Comparison of ENCODE assay signal across 27 cellular contexts in genomic region chr1:104624538-104624937, GRCh38.
"Had no signal": no experiment of that assay in that cellular context is flagged by ENCODE, and none has a peak within 500 bp of the region (broad histone marks: within the 10 kb centered on the region; RNA-seq: fewer than 3 reads in every experiment).

No MANE protein-coding gene starts in this region.

- H3K9me3 ChIP-seq: suprapubic skin, testis, thoracic aorta, thyroid gland, tibial artery, tibial nerve, transverse colon, upper lobe of left lung, upper lobe of right lung, uterus, vagina had no signal

- H3K27ac ChIP-seq: stomach, suprapubic skin, testis, thoracic aorta, thyroid gland, tibial artery, tibial nerve, transverse colon, upper lobe of left lung, upper lobe of right lung, uterus, vagina had no signal

- H3K4me1 ChIP-seq: stomach, suprapubic skin, testis, thyroid gland, tibial artery, tibial nerve, transverse colon, upper lobe of left lung, upper lobe of right lung, uterus, vagina had no signal

- FAIRE-seq: urothelium cell line had no signal

- H3K27me3 ChIP-seq: stomach, suprapubic skin, testis, thyroid gland, tibial artery, tibial nerve, transverse colon, upper lobe of left lung, upper lobe of right lung, uterus, vagina had no signal

- ATAC-seq: stimulated activated effector memory CD8-positive, alpha-beta T cell treated with anti-CD3 and anti-CD28 coated beads, Interleukin-12 subunit alpha, Interleukin-12 subunit beta, amount 100 ng/mL, for 72 hours; stimulated activated memory B cell treated with anti-CD40 and anti-IgM and Interleukin-4, amounts not matched to agents 10 μg/mL and 1 μg/mL and 100 μg/mL, for 72 hours; stimulated activated naive B cell treated with anti-CD40 and anti-IgM and Interleukin-4, amounts not matched to agents 10 μg/mL and 1 μg/mL and 100 μg/mL, for 72 hours; stimulated activated naive CD8-positive, alpha-beta T cell treated with anti-CD3 and anti-CD28 coated beads, Interleukin-15, amount 100 ng/mL, for 72 hours; stimulated activated naive CD8-positive, alpha-beta T cell treated with anti-CD3 and anti-CD28 coated beads, Interleukin-15, Interleukin-2, amounts not matched to agents 100 U/mL and 50 U/mL, for 24 hours; upper lobe of right lung had no signal

- DNase-seq: stimulated activated CD4-positive, alpha-beta T cell treated with anti-CD3 and anti-CD28 coated beads, Interleukin-2, amount 100 ng/mL, for 48 hours; stimulated activated CD4-positive, alpha-beta T cell treated with anti-CD3 and anti-CD28 coated beads, Interleukin-4, amount 100 ng/mL, for 1 hour; stimulated activated CD4-positive, alpha-beta T cell treated with anti-CD3 and anti-CD28 coated beads, Interleukin-4, amount 100 ng/mL, for 24 hours; stimulated activated CD4-positive, alpha-beta T cell treated with anti-CD3 and anti-CD28 coated beads, Interleukin-4, amount 100 ng/mL, for 4 hours; stimulated activated CD8-positive, alpha-beta memory T cell treated with anti-CD3 and anti-CD28 coated beads, Interleukin-4, amount 100 ng/mL, for 48 hours; stimulated activated naive B cell treated with anti-CD40 and anti-IgM and Interleukin-4, amounts not matched to agents 10 μg/mL and 1 μg/mL and 100 μg/mL, for 72 hours; stimulated activated naive CD4-positive, alpha-beta T cell; stimulated activated naive CD4-positive, alpha-beta T cell treated with Interleukin-2 at 50 U/mL for 16 hours; stimulated activated naive CD8-positive, alpha-beta T cell treated with anti-CD3 and anti-CD28 coated beads, Interleukin-15, amount 100 ng/mL, for 72 hours; stimulated activated naive CD8-positive, alpha-beta T cell treated with anti-CD3 and anti-CD28 coated beads, Interleukin-15, Interleukin-2, amounts not matched to agents 100 U/mL and 50 U/mL, for 24 hours; stomach; substantia nigra; testis; thyroid gland; tibial artery; transverse colon; trophoblast cell; upper lobe of left lung; upper lobe of right lung; uterus had no signal

- H3K4me3 ChIP-seq: stomach, suprapubic skin, testis, thoracic aorta, thyroid gland, tibial artery, tibial nerve, transverse colon, upper lobe of left lung, upper lobe of right lung, uterus, vagina had no signal

- H3K36me3 ChIP-seq: stomach, suprapubic skin, thoracic aorta, thyroid gland, tibial artery, tibial nerve, transverse colon, upper lobe of left lung, upper lobe of right lung, uterus, vagina had no signal
